8 cellular contexts compared by ENCODE assay signal in the genomic region with DNA sequence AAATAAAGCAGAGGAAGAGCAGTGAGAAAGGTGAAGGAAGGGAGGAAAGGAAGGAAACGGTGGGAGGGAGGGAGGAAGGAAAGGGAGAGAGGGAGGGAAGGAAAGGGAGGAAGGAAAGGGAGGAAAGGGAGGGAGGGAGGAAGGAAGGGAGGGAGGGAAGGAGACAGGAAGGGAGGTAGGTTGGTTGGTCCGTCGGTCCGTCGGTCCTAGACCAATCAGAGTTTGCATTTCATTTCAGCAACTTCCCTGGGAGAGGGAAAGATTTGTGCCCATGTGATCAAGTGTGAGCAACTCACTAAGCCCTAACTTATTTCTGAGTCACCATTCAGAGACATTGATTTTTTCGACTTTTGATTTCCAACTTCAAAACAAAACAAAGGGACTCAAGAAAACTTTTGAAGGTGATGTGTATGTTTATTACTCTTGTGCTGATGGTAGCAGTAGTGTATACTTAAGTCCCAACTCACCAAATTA. TPM values are rescaled to one million over a fixed set of nuclear protein-coding genes. Genes with fewer than 3 reads are reported as not detected.
DNase-seq lines count a peak whose midpoint lies in the region; ATAC-seq and TF ChIP-seq lines count a peak whose summit lies in the region.

No MANE protein-coding gene starts in this region.

- H3K4me3 ChIP-seq in BLaER1 treated with 17β-estradiol and CSF1 and Interleukin-3, amounts not matched to agents 10 nM and 100 nM: no peak overlapping the region
- H3K4me3 ChIP-seq in choroid plexus epithelial cell (ENCODE audit: low read depth, low read length): no peak overlapping the region

- peaks cover 0 to 64% (median 32%) of the 10 kb centered on the region in 11 experiments; a peak in 18 of 22 replicates for H4K20me1 ChIP-seq in BLaER1 treated with 17β-estradiol and CSF1 and Interleukin-3, amounts not matched to agents 10 nM and 100 nM

- no peak for TF ChIP-seq CTCF in choroid plexus epithelial cell (conservative IDR thresholded peaks at IDR 0.05; ENCODE audit: low read depth, low read length)

- peak overlapping the region in 2 of 11 experiments; percentile 6 to 11; a peak in 3 of 22 replicates for H3K27ac ChIP-seq in BLaER1 treated with 17β-estradiol and CSF1 and Interleukin-3, amounts not matched to agents 10 nM and 100 nM

- DNase-seq in KBM-7 (peak; percentile 17), choroid plexus epithelial cell (ENCODE audit: low read depth) (peak; percentile 92), naive B cell (no peak), SIG-M5 (lab: John Stamatoyannopoulos, UW) (no peak), NAMALWA (ENCODE audit: low spot score) (no peak), hypothalamus (lab: John Stamatoyannopoulos, UW) (no peak), NCI-H345 treated with DMSO at 0.1 percent for 48 hours (lab: John Stamatoyannopoulos, UW; ENCODE audit: unreplicated experiment) (no peak)

- peaks cover 24 to 39% (median 32%) of the 10 kb centered on the region in 10 experiments for H3K4me1 ChIP-seq in BLaER1 treated with 17β-estradiol and CSF1 and Interleukin-3, amounts not matched to agents 10 nM and 100 nM

- H3K4me2 ChIP-seq in BLaER1 treated with 17β-estradiol and CSF1 and Interleukin-3, amounts not matched to agents 10 nM and 100 nM: peak overlapping the region; percentile 35 to 58 (median 55); a peak in 19 of 22 replicates

- peaks cover 0 to 5% of the 10 kb centered on the region in 2 donors for H3K36me3 Mint-ChIP-seq in naive B cell

- in situ Hi-C loops in KBM-7 (cut with MboI; ENCODE audit: low pct_unique_long_range_greater_than_20kb, low sequenced_read_pairs): no loop called here

- peak overlapping the region in 4 of 6 donors; percentile 3 to 75 (median 58) for H3K27ac Mint-ChIP-seq in naive B cell

- no peak overlapping the region for H3K4me3 Mint-ChIP-seq in naive B cell

- H3K9me3 ChIP-seq in BLaER1 treated with 17β-estradiol and CSF1 and Interleukin-3, amounts not matched to agents 10 nM and 100 nM (replicated peaks in 1 of 11): no peaks in the 10 kb centered on the region

- no peaks in the 10 kb centered on the region for H3K9me3 Mint-ChIP-seq in naive B cell

- H3K27me3 Mint-ChIP-seq in naive B cell: no peaks in the 10 kb centered on the region

- H3K27me3 ChIP-seq in BLaER1 treated with 17β-estradiol and CSF1 and Interleukin-3, amounts not matched to agents 10 nM and 100 nM: no peaks in the 10 kb centered on the region

- H3K9ac ChIP-seq in BLaER1 treated with 17β-estradiol and CSF1 and Interleukin-3, amounts not matched to agents 10 nM and 100 nM: peak overlapping the region in 2 of 11 experiments; percentile 21 to 28; a peak in 1 of 22 replicates

- peaks cover 9 to 18% (median 11%) of the 10 kb centered on the region in 3 donors for H3K4me1 Mint-ChIP-seq in naive B cell

- H3K36me3 ChIP-seq in BLaER1 treated with 17β-estradiol and CSF1 and Interleukin-3, amounts not matched to agents 10 nM and 100 nM: peaks cover 33 to 62% (median 48%) of the 10 kb centered on the region in 11 experiments

- ATAC-seq in naive B cell (ENCODE audit: low read depth in 2 of 2): no peak

RNA-seq across cellular contexts. Expression of a gene that starts 18.8 kb away (rescaled TPM):
- 10 to 100 TPM; 18.8 to 41.2 (median 29.5) TPM for polyA plus RNA-seq in naive B cell (ENCODE audit: low read depth in 6 of 6)

RNA-seq across cellular contexts. Expression of a gene that starts 43.7 kb away (rescaled TPM):
- 10 to 100 TPM; 16.3 to 36.5 (median 20.4) TPM for polyA plus RNA-seq in naive B cell (ENCODE audit: low read depth in 6 of 6)

Comparison
In these comparisons a context has a peak if more than half of its experiments do, and no peak if none do; other contexts are left out.
1. DNase-seq: peak in KBM-7 (single experiment) and choroid plexus epithelial cell (single experiment); none in naive B cell (single experiment), SIG-M5 (single experiment), NAMALWA (single experiment), hypothalamus (0 of 51) and NCI-H345 treated with DMSO at 0.1 percent for 48 hours (single experiment).